ENCODE assay signal across 8 cellular contexts in genomic region chr2:169478745-169479256, GRCh38. TPM values are rescaled to one million over a fixed set of nuclear protein-coding genes. Genes with fewer than 3 reads are reported as not detected.
DNase-seq lines count a peak whose midpoint lies in the region; ATAC-seq and TF ChIP-seq lines count a peak whose summit lies in the region.

No MANE protein-coding gene starts in this region.

- WGBS in H9 (ENCODE audit: extremely low coverage, insufficient read length, low lambda C conversion rate), result no CpG with 5 or more reads among the region's 14 CpGs
- WGBS in right cardiac atrium, result 77% methylated on average over 14 of the region's 14 CpGs

- POLR2A ChIA-PET in activated B cell treated with CpG ODN at 0.5 μM for 24 hours (lab: Charles Lee), result interaction anchor here (1.1 kb wide), 1 partner anchor 320 kb away, joined by 3 read pairs; the partner anchor contains the start of gene SSB

- ATAC-seq in activated B cell treated with CpG ODN at 0.5 μM for 24 hours (ENCODE audit: low read depth), result no peak
- ATAC-seq in right cardiac atrium, result no peak

- H3K9me3 Mint-ChIP-seq in H9, result no peaks in the 10 kb centered on the region
- no peaks in the 10 kb centered on the region for H3K9me3 Mint-ChIP-seq in activated B cell treated with CpG ODN at 0.5 μM for 24 hours

- CTCF ChIA-PET in activated B cell treated with CpG ODN at 0.5 μM for 24 hours (lab: Charles Lee), result interaction anchor here (0.9 kb wide), 1 partner anchor 16 kb away, joined by 3 read pairs; no protein-coding TSS in a partner anchor

- H2BK15ac ChIP-seq in H9 (ENCODE audit: low read depth, low read length), result no peak overlapping the region

- H3K23ac ChIP-seq in H9 (ENCODE audit: insufficient read length, low read depth, low read length), result no peak overlapping the region

- peaks cover 25% of the 10 kb centered on the region; the same call in 1 of the 2 replicates for H3K27me3 ChIP-seq in H9 (ENCODE audit: insufficient read depth, low read length)
- H3K27me3 ChIP-seq in right cardiac atrium (ENCODE audit: control insufficient read depth, insufficient read depth), result no peaks in the 10 kb centered on the region

- H3K27ac Mint-ChIP-seq in H9, result peak overlapping the region in 1 of 3 experiments; percentile 38; a peak in 1 of 7 replicates
- H3K27ac Mint-ChIP-seq in activated B cell treated with CpG ODN at 0.5 μM for 24 hours, result no peak overlapping the region

- H3K27me3 Mint-ChIP-seq in H9 (ENCODE audit: low read depth) (peaks cover 68% of the 10 kb centered on the region), activated B cell treated with CpG ODN at 0.5 μM for 24 hours (no peaks in the 10 kb centered on the region)

- H2BK5ac ChIP-seq in H9 (ENCODE audit: insufficient read length, low read length), result no peak overlapping the region

- H2AK5ac ChIP-seq in H9 (ENCODE audit: insufficient read length, low read length), result no peak overlapping the region

- no peaks in the 10 kb centered on the region for H3K79me1 ChIP-seq in H9 (ENCODE audit: insufficient read depth, low read depth, low read length, poor library complexity, severe bottlenecking)

- no peaks in the 10 kb centered on the region for H3K9me3 ChIP-seq in H9 (ENCODE audit: control insufficient read depth, low read depth, low read length)
- H3K9me3 ChIP-seq in right cardiac atrium (ENCODE audit: control insufficient read depth, low read length), result no peaks in the 10 kb centered on the region

- no peak overlapping the region for H2BK20ac ChIP-seq in H9 (ENCODE audit: low read depth, low read length, poor library complexity, severe bottlenecking)

- peak overlapping the region; percentile 57 for H3K4me3 ChIP-seq in right cardiac atrium (ENCODE audit: low read length)
- peak overlapping the region; percentile 59 to 94 (median 76) for H3K4me3 ChIP-seq in skin epidermis

- H4K5ac ChIP-seq in H9 (ENCODE audit: insufficient read length, low read depth, low read length), result no peak overlapping the region

- no peaks in the 10 kb centered on the region for H3K4me1 ChIP-seq in H9 (ENCODE audit: insufficient read depth, low read length)
- no peaks in the 10 kb centered on the region for H3K4me1 ChIP-seq in right cardiac atrium (ENCODE audit: control insufficient read depth, insufficient read depth, low read length)

- H3K4me1 Mint-ChIP-seq in H9 (peaks cover 3 to 6% of the 10 kb centered on the region in 2 experiments), activated B cell treated with CpG ODN at 0.5 μM for 24 hours (peaks cover 10% of the 10 kb centered on the region)

- H4K8ac ChIP-seq in H9 (replicated peaks; ENCODE audit: insufficient read length, low read depth, low read length), result no peak overlapping the region

- no peak overlapping the region for H3K14ac ChIP-seq in H9 (ENCODE audit: insufficient read depth, low read length)

- no peak overlapping the region for H3T11ph ChIP-seq in H9 (ENCODE audit: low read length)

- no peak overlapping the region for H3K9ac ChIP-seq in H9 (ENCODE audit: extremely low read depth, insufficient read length, low read length)

- H4K20me1 ChIP-seq in H9 (ENCODE audit: control insufficient read depth, insufficient read depth, insufficient read length), result no peaks in the 10 kb centered on the region

- intact Hi-C loops in activated B cell treated with CpG ODN at 0.5 μM for 24 hours (cut with micrococcal nuclease), result loop anchor here (1.0 to 5.0 kb wide), 3 partner anchors 94 to 348 kb away; partner anchors contain the start of genes CFAP210, FASTKD1, PHOSPHO2 and UBR3
- intact Hi-C loops in right cardiac atrium (cut with DNase I), result no loop called here

- TF ChIP-seq CTCF in H9 (conservative IDR thresholded peaks at IDR 0.05) (no peak), activated B cell treated with CpG ODN at 0.5 μM for 24 hours (IDR thresholded peaks at IDR 0.05) (no peak), GM10266 (IDR thresholded peaks at IDR 0.05; ENCODE audit: control insufficient read depth, insufficient read depth, low read depth, missing control alignments) (no peak)

- H3K4ac ChIP-seq in H9 (ENCODE audit: low read depth, low read length), result no peak overlapping the region

- H3K27ac ChIP-seq in H9 (ENCODE audit: insufficient read length, low read depth, low read length), result no peak overlapping the region
- H3K27ac ChIP-seq in right cardiac atrium (ENCODE audit: low read length), result peak overlapping the region; percentile 49
- H3K27ac ChIP-seq in skin epidermis, result peak overlapping the region in 18 of 21 experiments; percentile 20 to 86 (median 70)

- no peak overlapping the region for H2BK120ac ChIP-seq in H9 (ENCODE audit: low read depth, low read length, poor library complexity, severe bottlenecking)

- H3K4me2 ChIP-seq in H9 (ENCODE audit: insufficient read depth, insufficient read length, low read length), result peak overlapping the region; percentile 66

- no peaks in the 10 kb centered on the region for H3K36me3 Mint-ChIP-seq in H9 (ENCODE audit: insufficient read depth in 1 of 3, low read depth in 3 of 3)
- H3K36me3 Mint-ChIP-seq in activated B cell treated with CpG ODN at 0.5 μM for 24 hours (ENCODE audit: low read depth), result no peaks in the 10 kb centered on the region

- H4K91ac ChIP-seq in H9 (ENCODE audit: insufficient read length, low read depth, low read length), result no peak overlapping the region

- H2AFZ ChIP-seq in H9 (ENCODE audit: low read length), result no peak overlapping the region

- H3K79me2 ChIP-seq in H9 (ENCODE audit: insufficient read depth, low read length), result no peaks in the 10 kb centered on the region

- no peak overlapping the region for H3K18ac ChIP-seq in H9 (ENCODE audit: insufficient read length, low read depth, low read length)

- DNase-seq in H9 (no peak), activated B cell treated with CpG ODN at 0.5 μM for 24 hours (no peak), right cardiac atrium (peak in 1 of 3 donors; percentile 41), NCI-H1092 (lab: John Stamatoyannopoulos, UW) (no peak), epidermal melanocyte (ENCODE audit: insufficient read length, low spot score) (no peak), GM10266 (ENCODE audit: extremely low spot score) (no peak)
- no peak for DNase-seq in activated CD4-positive, CD25-positive, alpha-beta regulatory T cell treated with anti-CD3 and anti-CD28 coated beads, Interleukin-2, amount 50 U/mL, for 72 hours

- H2BK12ac ChIP-seq in H9 (ENCODE audit: insufficient read length, low read depth, low read length), result no peak overlapping the region

- no peak overlapping the region for H3K56ac ChIP-seq in H9 (ENCODE audit: insufficient read length, low read depth, low read length)

- H3K4me3 Mint-ChIP-seq in H9, result peak overlapping the region; percentile 78 to 89
- peak overlapping the region; percentile 91 for H3K4me3 Mint-ChIP-seq in activated B cell treated with CpG ODN at 0.5 μM for 24 hours

- peaks cover 7% of the 10 kb centered on the region for H3K23me2 ChIP-seq in H9 (ENCODE audit: insufficient read length, low read depth, low read length, poor library complexity, severe bottlenecking)

RNA-seq across cellular contexts. Expression of gene BBS5, which starts 0.5 kb away (rescaled TPM):
- total RNA-seq in H9 (2021), result 0.55 and 0.83 TPM in 2 replicates
- total RNA-seq in activated B cell treated with CpG ODN at 0.5 μM for 24 hours, result 2.3 and 2.8 TPM in 2 replicates
- total RNA-seq in right cardiac atrium, result 1 to 10 TPM; 8.3 to 9.6 (median 8.9) TPM
- polyA plus RNA-seq in right cardiac atrium, result 8.0 TPM

RNA-seq across cellular contexts. Expression of gene KLHL41, which starts 30.7 kb away (rescaled TPM):
- not detected in 2 replicates for total RNA-seq in H9 (2021)
- 0.24 and 0.27 TPM in 2 replicates for total RNA-seq in activated B cell treated with CpG ODN at 0.5 μM for 24 hours
- 100 to 1,000 TPM in 1 of 4 donors, 10 to 100 TPM in 3; 82.1 to 165 (median 88.6) TPM for total RNA-seq in right cardiac atrium
- polyA plus RNA-seq in right cardiac atrium, result 62.2 TPM

Comparison
In these comparisons a context has a peak if more than half of its experiments do, and no peak if none do; other contexts are left out.
1. RNA of gene KLHL41, which starts 30.7 kb away (total RNA-seq): 82.1 to 165 TPM in right cardiac atrium; 0.24 to 0.27 TPM in activated B cell treated with CpG ODN at 0.5 μM for 24 hours and not detected in H9; every median in the first group is over 10 times any median in the second.